ENCODE assay signal across 19 cellular contexts in the genomic region with DNA sequence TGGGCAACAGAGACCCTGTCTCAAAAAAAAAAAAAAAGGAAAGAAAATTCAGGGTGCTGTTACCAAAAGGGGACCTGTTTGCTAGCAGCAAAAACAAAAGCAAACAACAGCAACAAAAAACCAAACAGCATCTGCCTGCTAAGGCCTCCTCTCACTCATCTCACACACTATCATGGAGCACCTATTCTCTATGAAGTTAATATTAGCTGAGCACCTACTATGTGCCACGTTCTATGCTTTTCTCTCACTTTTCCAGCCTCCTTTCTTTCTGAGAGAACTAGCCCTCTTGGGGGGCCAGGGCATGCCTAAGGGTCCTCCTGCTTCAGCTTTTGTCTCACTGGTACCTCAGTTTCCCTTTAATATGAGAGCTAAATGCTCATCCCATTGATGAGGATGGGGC. TPM values are rescaled to one million over a fixed set of nuclear protein-coding genes. Genes with fewer than 3 reads are reported as not detected.
"Had no signal": no experiment of that assay in that cellular context is flagged by ENCODE, and none has a peak within 500 bp of the region (broad histone marks: within the 10 kb centered on the region; RNA-seq: fewer than 3 reads in every experiment).

No MANE protein-coding gene starts in this region.

- H3K27me3 ChIP-seq: adrenal gland, right atrium auricular region, tibial nerve, uterus had no signal

- DNase-seq: activated CD4-positive, alpha-beta T cell treated with anti-CD3 and anti-CD28 coated beads for 36 hours; activated CD4-positive, alpha-beta T cell treated with anti-CD3 and anti-CD28 coated beads, Interleukin-2, amount 50 U/mL, for 48 hours; activated gamma-delta T cell treated with Interleukin-2 at 50 U/mL for 16 hours; adrenal gland; left colon; stimulated activated CD4-positive, alpha-beta T cell treated with anti-CD3 and anti-CD28 coated beads, Interleukin-2, amount 100 ng/mL, for 24 hours; stimulated activated naive CD4-positive, alpha-beta T cell treated with Interleukin-2 at 50 U/mL for 16 hours; SW 1271; uterus had no signal

- H3K4me3 ChIP-seq: adrenal gland, lung, prostate gland, uterus had no signal

- H3K4me1 ChIP-seq: uterus had no signal

- H3K27ac ChIP-seq: adrenal gland, prostate gland, uterus had no signal

- H3K9me3 ChIP-seq: adrenal gland, prostate gland, right atrium auricular region, tibial nerve, uterus had no signal

- ATAC-seq: activated CD4-positive, alpha-beta T cell treated with anti-CD3 and anti-CD28 coated beads for 36 hours; activated naive CD4-positive, alpha-beta T cell treated with anti-CD3 and anti-CD28 coated beads, Interleukin-2, amount 50 U/mL, for 72 hours; left colon had no signal

- H3K36me3 ChIP-seq: prostate gland, uterus had no signal

RNA-seq across cellular contexts. Expression of a gene that starts 0.5 kb away (rescaled TPM):
- total RNA-seq: activated CD4-positive, alpha-beta T cell treated with anti-CD3 and anti-CD28 coated beads for 36 hours; activated naive CD4-positive, alpha-beta T cell treated with anti-CD3 and anti-CD28 coated beads, Interleukin-2, amount 50 U/mL, for 72 hours; activated T-helper 1 cell treated with anti-CD3 and anti-CD28 coated beads, Interleukin-12 subunit alpha, Interleukin-12 subunit beta, Interleukin-2, Interleukin-4 antibody, amounts not matched to agents 30 ng/mL and 10 ng/mL and 1 ng/mL, durations not matched to agents 14 hours and 24 hours and 36 hours; chondrocyte; dermis microvascular lymphatic vessel endothelial cell; left colon; osteocyte; T-helper 2 cell treated with Interferon-gamma antibody and Interleukin-4, amounts not matched to agents 100 ng/mL and 5 ng/mL, for 36 hours had no signal
